Comparison of ENCODE assay signal across 24 cellular contexts in genomic region chr17:6027342-6028024, GRCh38. TPM values are rescaled to one million over a fixed set of nuclear protein-coding genes. Genes with fewer than 3 reads are reported as not detected.
"Had no signal": no experiment of that assay in that cellular context is flagged by ENCODE, and none has a peak within 500 bp of the region (broad histone marks: within the 10 kb centered on the region; RNA-seq: fewer than 3 reads in every experiment).

No MANE protein-coding gene starts in this region.

- H3K4me3 Mint-ChIP-seq: activated naive CD8-positive, alpha-beta T cell treated with anti-CD3 and anti-CD28 coated beads, Interleukin-2, amount 50 U/mL, for 24 hours; activated T-helper 17 cell treated with anti-CD3 and anti-CD28 coated beads, Interleukin-2, amount 50 U/mL, for 72 hours; naive thymus-derived CD8-positive, alpha-beta T cell; stimulated activated naive CD8-positive, alpha-beta T cell treated with anti-CD3 and anti-CD28 coated beads, Interleukin-15, amount 100 ng/mL, for 72 hours had no signal

- H3K27me3 ChIP-seq: right atrium auricular region, uterus had no signal

- H3K36me3 ChIP-seq: right atrium auricular region, suprapubic skin, transverse colon, uterus, WERI-Rb-1 had no signal

- FAIRE-seq: endometrium, keratinocyte, small intestine had no signal

- H3K4me1 Mint-ChIP-seq: activated naive CD8-positive, alpha-beta T cell treated with anti-CD3 and anti-CD28 coated beads, Interleukin-2, amount 50 U/mL, for 24 hours; activated T-helper 17 cell treated with anti-CD3 and anti-CD28 coated beads, Interleukin-2, amount 50 U/mL, for 72 hours; naive thymus-derived CD8-positive, alpha-beta T cell; stimulated activated naive CD8-positive, alpha-beta T cell treated with anti-CD3 and anti-CD28 coated beads, Interleukin-15, amount 100 ng/mL, for 72 hours had no signal

- H3K4me3 ChIP-seq: right atrium auricular region, suprapubic skin, transverse colon, uterus had no signal

- H3K4me1 ChIP-seq: right atrium auricular region, suprapubic skin, transverse colon, uterus had no signal

- H3K27ac Mint-ChIP-seq: activated naive CD8-positive, alpha-beta T cell treated with anti-CD3 and anti-CD28 coated beads, Interleukin-2, amount 50 U/mL, for 24 hours; activated T-helper 17 cell treated with anti-CD3 and anti-CD28 coated beads, Interleukin-2, amount 50 U/mL, for 72 hours; naive thymus-derived CD8-positive, alpha-beta T cell; stimulated activated naive CD8-positive, alpha-beta T cell treated with anti-CD3 and anti-CD28 coated beads, Interleukin-15, amount 100 ng/mL, for 72 hours had no signal

- H3K36me3 Mint-ChIP-seq: naive thymus-derived CD8-positive, alpha-beta T cell had no signal

- H3K9me3 Mint-ChIP-seq: activated naive CD8-positive, alpha-beta T cell treated with anti-CD3 and anti-CD28 coated beads, Interleukin-2, amount 50 U/mL, for 24 hours; activated T-helper 17 cell treated with anti-CD3 and anti-CD28 coated beads, Interleukin-2, amount 50 U/mL, for 72 hours; naive thymus-derived CD8-positive, alpha-beta T cell; stimulated activated naive CD8-positive, alpha-beta T cell treated with anti-CD3 and anti-CD28 coated beads, Interleukin-15, amount 100 ng/mL, for 72 hours had no signal

- ATAC-seq: activated naive CD8-positive, alpha-beta T cell treated with anti-CD3 and anti-CD28 coated beads, Interleukin-2, amount 50 U/mL, for 24 hours; activated T-helper 17 cell treated with anti-CD3 and anti-CD28 coated beads, Interleukin-2, amount 50 U/mL, for 72 hours; left ventricle myocardium superior; naive thymus-derived CD8-positive, alpha-beta T cell; stimulated activated naive CD8-positive, alpha-beta T cell treated with anti-CD3 and anti-CD28 coated beads, Interleukin-15, amount 100 ng/mL, for 72 hours had no signal

- H3K27ac ChIP-seq: right atrium auricular region, suprapubic skin, transverse colon, uterus, WERI-Rb-1 had no signal

- DNase-seq: activated CD4-positive, alpha-beta T cell treated with anti-CD3 and anti-CD28 coated beads, Interleukin-2, amount 50 U/mL, for 4 hours; activated naive CD4-positive, alpha-beta T cell treated with Interleukin-2 at 50 U/mL for 16 hours; activated naive CD8-positive, alpha-beta T cell treated with anti-CD3 and anti-CD28 coated beads, Interleukin-2, amount 50 U/mL, for 24 hours; anterior cingulate cortex; cortex of kidney; erythroblast; foreskin melanocyte; glutamatergic neuron; hippocampal formation; left ventricle myocardium superior; naive thymus-derived CD8-positive, alpha-beta T cell; posterior cingulate gyrus; small intestine; stimulated activated CD4-positive, alpha-beta T cell treated with anti-CD3 and anti-CD28 coated beads, Interleukin-15, amount 100 ng/mL, for 24 hours; stimulated activated CD4-positive, alpha-beta T cell treated with anti-CD3 and anti-CD28 coated beads, Interleukin-4, amount 100 ng/mL, for 1 hour; stimulated activated naive CD8-positive, alpha-beta T cell treated with anti-CD3 and anti-CD28 coated beads, Interleukin-15, amount 100 ng/mL, for 72 hours; transverse colon; uterus; WERI-Rb-1 had no signal

- H3K9me3 ChIP-seq: right atrium auricular region, suprapubic skin, transverse colon, uterus had no signal

RNA-seq across cellular contexts. Expression of gene WSCD1, which starts 42.7 kb away (rescaled TPM):
- total RNA-seq: activated T-helper 17 cell treated with anti-CD3 and anti-CD28 coated beads, Interleukin-2, amount 50 U/mL, for 72 hours; naive thymus-derived CD8-positive, alpha-beta T cell had no signal
- polyA plus RNA-seq: keratinocyte; naive thymus-derived CD8-positive, alpha-beta T cell had no signal
